In genomic region chr2:31170071-31170698, GRCh38 we compare ENCODE assay signal across 8 cellular contexts. TPM values are rescaled to one million over a fixed set of nuclear protein-coding genes. Genes with fewer than 3 reads are reported as not detected.
DNase-seq lines count a peak whose midpoint lies in the region; ATAC-seq, FAIRE-seq and TF ChIP-seq lines count a peak whose summit lies in the region.

No MANE protein-coding gene starts in this region.

- TF ChIP-seq CTCF in GM12875 (IDR thresholded peaks at IDR 0.05; ENCODE audit: borderline replicate concordance, insufficient read depth, low read depth, low read length) (peak; percentile 96), endothelial cell (IDR thresholded peaks at IDR 0.05; ENCODE audit: unreplicated experiment) (peak; percentile 88), mesothelial cell of epicardium (IDR thresholded peaks at IDR 0.05; ENCODE audit: unreplicated experiment) (peak; percentile 79)

- H3K36me3 Mint-ChIP-seq in activated CD4-positive, alpha-beta memory T cell treated with anti-CD3 and anti-CD28 coated beads, Interleukin-2, amount 10 ng/mL, durations not matched to agents 7 days and 5 days (ENCODE audit: low read depth), result no peaks in the 10 kb centered on the region
- no peaks in the 10 kb centered on the region for H3K36me3 Mint-ChIP-seq in endothelial cell (ENCODE audit: low read depth, unreplicated experiment)
- H3K36me3 Mint-ChIP-seq in mesothelial cell of epicardium, result no peaks in the 10 kb centered on the region

- POLR2A ChIA-PET in activated CD4-positive, alpha-beta memory T cell treated with anti-CD3 and anti-CD28 coated beads, Interleukin-2, amount 10 ng/mL, durations not matched to agents 7 days and 5 days (lab: Charles Lee), result no interaction called here

- no peak overlapping the region for H3K4me3 Mint-ChIP-seq in activated CD4-positive, alpha-beta memory T cell treated with anti-CD3 and anti-CD28 coated beads, Interleukin-2, amount 10 ng/mL, durations not matched to agents 7 days and 5 days
- H3K4me3 Mint-ChIP-seq in endothelial cell (ENCODE audit: unreplicated experiment), result no peak overlapping the region
- no peak overlapping the region for H3K4me3 Mint-ChIP-seq in mesothelial cell of epicardium

- DNase-seq in NCI-H345 treated with DMSO at 0.1 percent for 48 hours (lab: John Stamatoyannopoulos, UW; ENCODE audit: unreplicated experiment), result peak; percentile 75
- peak; percentile 62 for DNase-seq in activated CD4-positive, alpha-beta memory T cell treated with anti-CD3 and anti-CD28 coated beads, Interleukin-2, amount 10 ng/mL, durations not matched to agents 7 days and 5 days
- DNase-seq in endothelial cell (ENCODE audit: low spot score), result peak; percentile 64
- DNase-seq in mesothelial cell of epicardium (ENCODE audit: low spot score in 2 of 2, unreplicated experiment in 2 of 2), result peak in 1 of 2 experiments; percentile 67
- peak; percentile 10 to 13 for DNase-seq in stimulated activated CD8-positive, alpha-beta memory T cell treated with anti-CD3 and anti-CD28 coated beads, Interleukin-7, amount 100 ng/mL, for 4 hours (ENCODE audit: low read depth in 2 of 2)

- no peaks in the 10 kb centered on the region for H3K9me3 Mint-ChIP-seq in activated CD4-positive, alpha-beta memory T cell treated with anti-CD3 and anti-CD28 coated beads, Interleukin-2, amount 10 ng/mL, durations not matched to agents 7 days and 5 days
- H3K9me3 Mint-ChIP-seq in endothelial cell (ENCODE audit: unreplicated experiment) (no peaks in the 10 kb centered on the region), mesothelial cell of epicardium (no peaks in the 10 kb centered on the region)

- CTCF ChIA-PET in activated CD4-positive, alpha-beta memory T cell treated with anti-CD3 and anti-CD28 coated beads, Interleukin-2, amount 10 ng/mL, durations not matched to agents 7 days and 5 days (lab: Charles Lee), result interaction anchor here (0.7 to 3.0 kb wide), 26 partner anchors 8 to 459 kb away, joined by 3 to 59 read pairs (median 4); partner anchors contain the start of gene EHD3

- peak; percentile 83 for ATAC-seq in HG03139 (IDR thresholded peaks at IDR 0.05; ENCODE audit: unreplicated experiment)

- peaks cover under 1% of the 10 kb centered on the region for H3K4me1 Mint-ChIP-seq in activated CD4-positive, alpha-beta memory T cell treated with anti-CD3 and anti-CD28 coated beads, Interleukin-2, amount 10 ng/mL, durations not matched to agents 7 days and 5 days
- no peaks in the 10 kb centered on the region for H3K4me1 Mint-ChIP-seq in endothelial cell (ENCODE audit: unreplicated experiment)
- no peaks in the 10 kb centered on the region for H3K4me1 Mint-ChIP-seq in mesothelial cell of epicardium

- no peak overlapping the region for H3K27ac Mint-ChIP-seq in activated CD4-positive, alpha-beta memory T cell treated with anti-CD3 and anti-CD28 coated beads, Interleukin-2, amount 10 ng/mL, durations not matched to agents 7 days and 5 days
- H3K27ac Mint-ChIP-seq in endothelial cell (ENCODE audit: unreplicated experiment) (no peak overlapping the region), mesothelial cell of epicardium (no peak overlapping the region)

- FAIRE-seq in A204.1 (lab: Jason Lieb, UNC), result peak; percentile 29

- H3K27me3 Mint-ChIP-seq in activated CD4-positive, alpha-beta memory T cell treated with anti-CD3 and anti-CD28 coated beads, Interleukin-2, amount 10 ng/mL, durations not matched to agents 7 days and 5 days, result no peaks in the 10 kb centered on the region
- peaks cover 13% of the 10 kb centered on the region for H3K27me3 Mint-ChIP-seq in endothelial cell (ENCODE audit: unreplicated experiment)
- H3K27me3 Mint-ChIP-seq in mesothelial cell of epicardium (ENCODE audit: low read depth), result peaks cover 37% of the 10 kb centered on the region

- no peak overlapping the region for H3K4me3 ChIP-seq in GM12875 (ENCODE audit: low read depth, low read length)

RNA-seq across cellular contexts. Expression of gene GALNT14, which starts 31.9 kb away (rescaled TPM):
- not detected for total RNA-seq in activated CD4-positive, alpha-beta memory T cell treated with anti-CD3 and anti-CD28 coated beads, Interleukin-2, amount 10 ng/mL, durations not matched to agents 7 days and 5 days
- total RNA-seq in endothelial cell (ENCODE audit: unreplicated experiment) (16.8 TPM), mesothelial cell of epicardium (1.7 to 2.8 TPM (median 2.2 TPM) in 3 replicates)

RNA-seq across cellular contexts. Expression of gene CAPN14, which starts 47.1 kb away (rescaled TPM):
- under 1 TPM; 0.35 TPM for total RNA-seq in activated CD4-positive, alpha-beta memory T cell treated with anti-CD3 and anti-CD28 coated beads, Interleukin-2, amount 10 ng/mL, durations not matched to agents 7 days and 5 days
- total RNA-seq in endothelial cell (ENCODE audit: unreplicated experiment), result 0.13 TPM
- total RNA-seq in mesothelial cell of epicardium, result 0.40 to 0.54 TPM (median 0.47 TPM) in 3 replicates
